ENCODE assay signal across 24 cellular contexts in genomic region chr3:184395320-184395660, GRCh38. TPM values are rescaled to one million over a fixed set of nuclear protein-coding genes. Genes with fewer than 3 reads are reported as not detected.
"Had no signal": no experiment of that assay in that cellular context is flagged by ENCODE, and none has a peak within 500 bp of the region (broad histone marks: within the 10 kb centered on the region; RNA-seq: fewer than 3 reads in every experiment).

No MANE protein-coding gene starts in this region.

- H3K36me3 Mint-ChIP-seq: activated CD4-positive, alpha-beta memory T cell treated with anti-CD3 and anti-CD28 coated beads for 36 hours had no signal

- H3K27ac Mint-ChIP-seq: activated B cell treated with CpG ODN at 0.5 μM for 24 hours; activated CD4-positive, alpha-beta memory T cell treated with anti-CD3 and anti-CD28 coated beads for 36 hours; activated naive CD8-positive, alpha-beta T cell treated with anti-CD3 and anti-CD28 coated beads, Interleukin-2, amount 50 U/mL, for 24 hours; activated T-helper 1 cell treated with anti-CD3 and anti-CD28 coated beads, Interleukin-12 subunit alpha, Interleukin-12 subunit beta, Interleukin-2, Interleukin-4 antibody, amounts not matched to agents 30 ng/mL and 10 ng/mL and 1 ng/mL, durations not matched to agents 14 hours and 24 hours and 36 hours had no signal

- H3K4me1 Mint-ChIP-seq: activated B cell treated with CpG ODN at 0.5 μM for 24 hours; activated naive CD8-positive, alpha-beta T cell treated with anti-CD3 and anti-CD28 coated beads, Interleukin-2, amount 50 U/mL, for 24 hours; central memory CD8-positive, alpha-beta T cell; neural crest cell had no signal

- ATAC-seq: activated naive CD8-positive, alpha-beta T cell treated with anti-CD3 and anti-CD28 coated beads, Interleukin-2, amount 50 U/mL, for 24 hours; left lobe of liver; sciatic nerve had no signal

- H3K9me3 Mint-ChIP-seq: activated B cell treated with CpG ODN at 0.5 μM for 24 hours; activated CD4-positive, alpha-beta memory T cell treated with anti-CD3 and anti-CD28 coated beads for 36 hours; activated naive CD8-positive, alpha-beta T cell treated with anti-CD3 and anti-CD28 coated beads, Interleukin-2, amount 50 U/mL, for 24 hours; activated T-helper 1 cell treated with anti-CD3 and anti-CD28 coated beads, Interleukin-12 subunit alpha, Interleukin-12 subunit beta, Interleukin-2, Interleukin-4 antibody, amounts not matched to agents 30 ng/mL and 10 ng/mL and 1 ng/mL, durations not matched to agents 14 hours and 24 hours and 36 hours; central memory CD8-positive, alpha-beta T cell; neural crest cell had no signal

- DNase-seq: activated B cell treated with CpG ODN at 0.5 μM for 24 hours; activated CD4-positive, alpha-beta memory T cell treated with anti-CD3 and anti-CD28 coated beads for 36 hours; activated CD4-positive, alpha-beta T cell treated with anti-CD3 and anti-CD28 coated beads for 4 hours; activated naive CD4-positive, alpha-beta T cell treated with Interleukin-2 at 50 U/mL for 16 hours; activated naive CD8-positive, alpha-beta T cell treated with anti-CD3 and anti-CD28 coated beads, Interleukin-2, amount 50 U/mL, for 24 hours; activated T-cell treated with anti-CD3 and anti-CD28 coated beads for 4 hours; anterior cingulate cortex; brain microvascular endothelial cell; cortex of kidney; erythroblast; foreskin melanocyte; kidney; midbrain; spleen; stimulated activated CD8-positive, alpha-beta memory T cell treated with anti-CD3 and anti-CD28 coated beads, Interleukin-4, amount 100 ng/mL, for 48 hours; stimulated activated naive CD4-positive, alpha-beta T cell; T-helper 1 cell; T-helper 9 cell had no signal

- H3K4me3 Mint-ChIP-seq: activated B cell treated with CpG ODN at 0.5 μM for 24 hours; activated CD4-positive, alpha-beta memory T cell treated with anti-CD3 and anti-CD28 coated beads for 36 hours; activated naive CD8-positive, alpha-beta T cell treated with anti-CD3 and anti-CD28 coated beads, Interleukin-2, amount 50 U/mL, for 24 hours; activated T-helper 1 cell treated with anti-CD3 and anti-CD28 coated beads, Interleukin-12 subunit alpha, Interleukin-12 subunit beta, Interleukin-2, Interleukin-4 antibody, amounts not matched to agents 30 ng/mL and 10 ng/mL and 1 ng/mL, durations not matched to agents 14 hours and 24 hours and 36 hours; central memory CD8-positive, alpha-beta T cell; neural crest cell had no signal

RNA-seq across cellular contexts. Expression of gene CHRD, which starts 15.4 kb away (rescaled TPM):
- total RNA-seq: activated B cell treated with CpG ODN at 0.5 μM for 24 hours; activated T-helper 1 cell treated with anti-CD3 and anti-CD28 coated beads, Interleukin-12 subunit alpha, Interleukin-12 subunit beta, Interleukin-2, Interleukin-4 antibody, amounts not matched to agents 30 ng/mL and 10 ng/mL and 1 ng/mL, durations not matched to agents 14 hours and 24 hours and 36 hours had no signal

RNA-seq across cellular contexts. Expression of gene THPO, which starts 17.3 kb away (rescaled TPM):
- total RNA-seq: activated B cell treated with CpG ODN at 0.5 μM for 24 hours; activated CD4-positive, alpha-beta memory T cell treated with anti-CD3 and anti-CD28 coated beads for 36 hours; activated T-helper 1 cell treated with anti-CD3 and anti-CD28 coated beads, Interleukin-12 subunit alpha, Interleukin-12 subunit beta, Interleukin-2, Interleukin-4 antibody, amounts not matched to agents 30 ng/mL and 10 ng/mL and 1 ng/mL, durations not matched to agents 14 hours and 24 hours and 36 hours; lung microvascular endothelial cell had no signal
